In genomic region chr1:197521118-197521739, GRCh38 we compare ENCODE assay signal across 8 cellular contexts.
DNase-seq lines count a peak whose midpoint lies in the region; ATAC-seq and TF ChIP-seq lines count a peak whose summit lies in the region.

No MANE protein-coding gene starts in this region.

- H3K27ac ChIP-seq in HL-60 (replicated peaks), result no peak overlapping the region

- H3K4me3 ChIP-seq in HL-60 (replicated peaks; ENCODE audit: insufficient read depth, low read length), result no peak overlapping the region

- H3K27me3 ChIP-seq in HL-60 (ENCODE audit: insufficient read depth, poor library complexity, severe bottlenecking), result no peaks in the 10 kb centered on the region

- no peaks in the 10 kb centered on the region for H3K36me3 Mint-ChIP-seq in activated naive CD8-positive, alpha-beta T cell treated with anti-CD3 and anti-CD28 coated beads for 36 hours
- no peaks in the 10 kb centered on the region for H3K36me3 Mint-ChIP-seq in progenitor cell of endocrine pancreas (ENCODE audit: insufficient read depth)

- H3K27ac Mint-ChIP-seq in activated naive CD8-positive, alpha-beta T cell treated with anti-CD3 and anti-CD28 coated beads for 36 hours, result no peak overlapping the region
- no peak overlapping the region for H3K27ac Mint-ChIP-seq in progenitor cell of endocrine pancreas

- H3K27me3 Mint-ChIP-seq in activated naive CD8-positive, alpha-beta T cell treated with anti-CD3 and anti-CD28 coated beads for 36 hours, result no peaks in the 10 kb centered on the region
- H3K27me3 Mint-ChIP-seq in progenitor cell of endocrine pancreas, result no peaks in the 10 kb centered on the region

- peak; percentile 1 for DNase-seq in activated naive CD8-positive, alpha-beta T cell treated with anti-CD3 and anti-CD28 coated beads, Interleukin-2, amount 50 U/mL, for 16 hours (ENCODE audit: low read depth, low spot score)
- DNase-seq in activated naive CD8-positive, alpha-beta T cell treated with anti-CD3 and anti-CD28 coated beads for 36 hours, result no peak
- DNase-seq in HL-60 (ENCODE audit: low read depth in 1 of 2, low spot score in 1 of 2) (peak in 1 of 2 experiments; percentile 21), SK-N-DZ (ENCODE audit: low spot score) (peak; percentile 29), fibroblast of gingiva (ENCODE audit: low read depth) (peak; percentile 4), progenitor cell of endocrine pancreas (ENCODE audit: low spot score, unreplicated experiment) (peak; percentile 10), OCI-M2 (lab: John Stamatoyannopoulos, UW; ENCODE audit: unreplicated experiment) (no peak)

- TF ChIP-seq CTCF in HL-60 (IDR thresholded peaks at IDR 0.05; ENCODE audit: insufficient read depth, low read length), result peak; percentile 45
- peak; percentile 76 for TF ChIP-seq CTCF in progenitor cell of endocrine pancreas (IDR thresholded peaks at IDR 0.05; ENCODE audit: unreplicated experiment)

- no peaks in the 10 kb centered on the region for H3K9me3 Mint-ChIP-seq in activated naive CD8-positive, alpha-beta T cell treated with anti-CD3 and anti-CD28 coated beads for 36 hours
- no peaks in the 10 kb centered on the region for H3K9me3 Mint-ChIP-seq in progenitor cell of endocrine pancreas (ENCODE audit: low read depth)

- H3K4me3 Mint-ChIP-seq in activated naive CD8-positive, alpha-beta T cell treated with anti-CD3 and anti-CD28 coated beads for 36 hours, result no peak overlapping the region
- no peak overlapping the region for H3K4me3 Mint-ChIP-seq in progenitor cell of endocrine pancreas (ENCODE audit: low read depth)

- peak; percentile 80 for ATAC-seq in GM21360 (IDR thresholded peaks at IDR 0.05; ENCODE audit: unreplicated experiment)

- peaks cover 5% of the 10 kb centered on the region for H3K4me1 Mint-ChIP-seq in activated naive CD8-positive, alpha-beta T cell treated with anti-CD3 and anti-CD28 coated beads for 36 hours
- H3K4me1 Mint-ChIP-seq in progenitor cell of endocrine pancreas (ENCODE audit: low read depth), result peaks cover 5% of the 10 kb centered on the region

Comparison
In these comparisons a context has a peak if more than half of its experiments do, and no peak if none do; other contexts are left out.
1. DNase-seq: peak in activated naive CD8-positive, alpha-beta T cell treated with anti-CD3 and anti-CD28 coated beads, Interleukin-2, amount 50 U/mL, for 16 hours (single experiment), SK-N-DZ (single experiment), fibroblast of gingiva (single experiment) and progenitor cell of endocrine pancreas (single experiment); none in activated naive CD8-positive, alpha-beta T cell treated with anti-CD3 and anti-CD28 coated beads for 36 hours (single experiment) and OCI-M2 (single experiment).